27 cellular contexts compared by ENCODE assay signal in genomic region chr9:1362845-1363244, GRCh38.
DNase-seq lines count a peak whose midpoint lies in the region; ATAC-seq, FAIRE-seq and TF ChIP-seq lines count a peak whose summit lies in the region.
"Had no signal": no experiment of that assay in that cellular context is flagged by ENCODE, and none has a peak within 500 bp of the region (broad histone marks: within the 10 kb centered on the region; RNA-seq: fewer than 3 reads in every experiment).

No MANE protein-coding gene starts in this region.

- H4K20me1 ChIP-seq in GM23338 (replicated peaks; ENCODE audit: insufficient read depth) = no peaks in the 10 kb centered on the region
- H4K20me1 ChIP-seq: BLaER1 had no signal

- TF ChIP-seq CTCF in right atrium auricular region (IDR thresholded peaks at IDR 0.05) = no peak
- TF ChIP-seq CTCF in GM23338 (conservative IDR thresholded peaks at IDR 0.05; ENCODE audit: low read depth in 2 of 2) = no peak
- no peak for TF ChIP-seq CTCF in bronchial epithelial cell (IDR thresholded peaks at IDR 0.05; ENCODE audit: insufficient read depth, low read length, severe bottlenecking)

- H3K9me3 ChIP-seq in right atrium auricular region = no peaks in the 10 kb centered on the region
- H3K9me3 ChIP-seq: BE2C, BLaER1 had no signal

- peaks cover 17% of the 10 kb centered on the region for H3K9me2 ChIP-seq in GM23338 (ENCODE audit: insufficient read depth)

- H3K36me3 Mint-ChIP-seq in GM23338 (ENCODE audit: low read depth) = no peaks in the 10 kb centered on the region
- H3K36me3 Mint-ChIP-seq in activated T-helper 2 cell treated with anti-CD3 and anti-CD28 coated beads, Interferon-gamma antibody, Interleukin-2, Interleukin-4, amounts not matched to agents 10 μg/mL and 5 μg/mL and 100 μg/mL, durations not matched to agents 14 hours and 24 hours and 36 hours (ENCODE audit: low read depth) = no peaks in the 10 kb centered on the region
- H3K36me3 Mint-ChIP-seq: CD14-positive monocyte; CD4-positive, alpha-beta memory T cell; CD4-positive, CD25-positive, alpha-beta regulatory T cell; CD8-positive, alpha-beta memory T cell had no signal

- no peaks in the 10 kb centered on the region for H3F3A ChIP-seq in GM23338 (replicated peaks; ENCODE audit: low read depth)

- H3K4me3 ChIP-seq in right atrium auricular region (no peak overlapping the region), GM23338 (no peak overlapping the region), bronchial epithelial cell (ENCODE audit: low read depth, low read length) (no peak overlapping the region)
- H3K4me3 ChIP-seq: BLaER1, GM12878 had no signal

- H3K36me3 ChIP-seq in right atrium auricular region (no peaks in the 10 kb centered on the region), GM23338 (ENCODE audit: insufficient read depth) (no peaks in the 10 kb centered on the region), bronchial epithelial cell (ENCODE audit: control insufficient read depth, insufficient read depth, low read length) (no peaks in the 10 kb centered on the region)
- H3K36me3 ChIP-seq: BE2C, BLaER1 had no signal

- peak; percentile 32 for FAIRE-seq in bronchial epithelial cell (lab: Jason Lieb, UNC)
- FAIRE-seq: A204.1, GM12878, GM12892, GM18507 had no signal

- DNase-seq in Right ventricle myocardium superior = peak; percentile 41
- no peak for DNase-seq in right atrium auricular region (ENCODE audit: low spot score)
- no peak for DNase-seq in GM23338 (ENCODE audit: low spot score)
- no peak for DNase-seq in bronchial epithelial cell (ENCODE audit: low read depth)
- DNase-seq in SKM-1 (lab: John Stamatoyannopoulos, UW; ENCODE audit: unreplicated experiment) = no peak
- no peak for DNase-seq in activated T-helper 2 cell treated with anti-CD3 and anti-CD28 coated beads, Interferon-gamma antibody, Interleukin-2, Interleukin-4, amounts not matched to agents 10 μg/mL and 5 μg/mL and 100 μg/mL, durations not matched to agents 14 hours and 24 hours and 36 hours (ENCODE audit: low spot score)
- DNase-seq: 8988T; ACHN; BE2C; C1 segment of cervical spinal cord; CD4-positive, alpha-beta memory T cell; CD4-positive, CD25-positive, alpha-beta regulatory T cell; CD8-positive, alpha-beta memory T cell; COR-L47; DMS 273 treated with DMSO at 0.1 percent for 48 hours; DMS153; DMS53; DMS79; DND-41; EL; GDM1 had no signal

- H3K27ac ChIP-seq in right atrium auricular region (no peak overlapping the region), GM23338 (ENCODE audit: low read depth) (no peak overlapping the region)
- H3K27ac ChIP-seq: BLaER1 had no signal

- no peaks in the 10 kb centered on the region for H3K27me3 Mint-ChIP-seq in GM23338 (ENCODE audit: insufficient read depth, low read depth, poor library complexity)
- H3K27me3 Mint-ChIP-seq in activated T-helper 2 cell treated with anti-CD3 and anti-CD28 coated beads, Interferon-gamma antibody, Interleukin-2, Interleukin-4, amounts not matched to agents 10 μg/mL and 5 μg/mL and 100 μg/mL, durations not matched to agents 14 hours and 24 hours and 36 hours (ENCODE audit: low read depth) = peaks cover 6% of the 10 kb centered on the region
- H3K27me3 Mint-ChIP-seq: CD4-positive, CD25-positive, alpha-beta regulatory T cell; CD8-positive, alpha-beta memory T cell had no signal

- H3K27ac Mint-ChIP-seq in GM23338 = no peak overlapping the region
- H3K27ac Mint-ChIP-seq in activated T-helper 2 cell treated with anti-CD3 and anti-CD28 coated beads, Interferon-gamma antibody, Interleukin-2, Interleukin-4, amounts not matched to agents 10 μg/mL and 5 μg/mL and 100 μg/mL, durations not matched to agents 14 hours and 24 hours and 36 hours = no peak overlapping the region
- H3K27ac Mint-ChIP-seq: CD14-positive monocyte; CD4-positive, alpha-beta memory T cell; CD4-positive, CD25-positive, alpha-beta regulatory T cell; CD8-positive, alpha-beta memory T cell had no signal

- H3K79me2 ChIP-seq in GM23338 (replicated peaks; ENCODE audit: insufficient read depth) = no peaks in the 10 kb centered on the region

- no peak overlapping the region for H3K4me2 ChIP-seq in GM23338
- H3K4me2 ChIP-seq: BLaER1 had no signal

- intact Hi-C loops in Right ventricle myocardium superior (cut with DNase I) = no loop called here
- intact Hi-C loops in activated T-helper 2 cell treated with anti-CD3 and anti-CD28 coated beads, Interferon-gamma antibody, Interleukin-2, Interleukin-4, amounts not matched to agents 10 μg/mL and 5 μg/mL and 100 μg/mL, durations not matched to agents 14 hours and 24 hours and 36 hours (cut with micrococcal nuclease) = no loop called here

- ATAC-seq in Right ventricle myocardium superior (ENCODE audit: poor library complexity) = peak; percentile 15
- no peak for ATAC-seq in GM23338
- ATAC-seq: GM12878 had no signal

- peak overlapping the region; percentile 56; the same call in 1 of the 2 replicates for H2AFZ ChIP-seq in GM23338

- H3K27me3 ChIP-seq in right atrium auricular region (no peaks in the 10 kb centered on the region), GM23338 (ENCODE audit: insufficient read depth) (no peaks in the 10 kb centered on the region), bronchial epithelial cell (ENCODE audit: control insufficient read depth, insufficient read depth, low read length) (no peaks in the 10 kb centered on the region)
- H3K27me3 ChIP-seq: BE2C, BLaER1 had no signal

- H3K4me1 Mint-ChIP-seq in GM23338 = peaks cover 3% of the 10 kb centered on the region; the same call in 2 of the 3 replicates
- peaks cover 14% of the 10 kb centered on the region for H3K4me1 Mint-ChIP-seq in activated T-helper 2 cell treated with anti-CD3 and anti-CD28 coated beads, Interferon-gamma antibody, Interleukin-2, Interleukin-4, amounts not matched to agents 10 μg/mL and 5 μg/mL and 100 μg/mL, durations not matched to agents 14 hours and 24 hours and 36 hours (ENCODE audit: low read depth)
- H3K4me1 Mint-ChIP-seq: CD14-positive monocyte had no signal

- H3K4me1 ChIP-seq in right atrium auricular region (no peaks in the 10 kb centered on the region), GM23338 (ENCODE audit: insufficient read depth) (no peaks in the 10 kb centered on the region)
- H3K4me1 ChIP-seq: BE2C, BLaER1 had no signal

- no peak overlapping the region for H3K4me3 Mint-ChIP-seq in GM23338
- H3K4me3 Mint-ChIP-seq in activated T-helper 2 cell treated with anti-CD3 and anti-CD28 coated beads, Interferon-gamma antibody, Interleukin-2, Interleukin-4, amounts not matched to agents 10 μg/mL and 5 μg/mL and 100 μg/mL, durations not matched to agents 14 hours and 24 hours and 36 hours (ENCODE audit: low read depth) = no peak overlapping the region
- H3K4me3 Mint-ChIP-seq: CD14-positive monocyte; CD4-positive, alpha-beta memory T cell; CD4-positive, CD25-positive, alpha-beta regulatory T cell; CD8-positive, alpha-beta memory T cell had no signal

- H3K9me3 Mint-ChIP-seq in GM23338 = no peaks in the 10 kb centered on the region
- H3K9me3 Mint-ChIP-seq in activated T-helper 2 cell treated with anti-CD3 and anti-CD28 coated beads, Interferon-gamma antibody, Interleukin-2, Interleukin-4, amounts not matched to agents 10 μg/mL and 5 μg/mL and 100 μg/mL, durations not matched to agents 14 hours and 24 hours and 36 hours = no peaks in the 10 kb centered on the region

TF ChIP-seq in GM23338, 12 proteins besides CTCF, POLR2A, EP300 and RAD21:
- TF ChIP-seq CREB1 (CRISPR knock-in tag; IDR thresholded peaks at IDR 0.05; ENCODE audit: low read depth) (no peak), ETS1 (IDR thresholded peaks at IDR 0.05) (no peak), JUNB (IDR thresholded peaks at IDR 0.05; ENCODE audit: unreplicated experiment) (no peak)
